ENCODE assay signal across 8 cellular contexts in the genomic region with DNA sequence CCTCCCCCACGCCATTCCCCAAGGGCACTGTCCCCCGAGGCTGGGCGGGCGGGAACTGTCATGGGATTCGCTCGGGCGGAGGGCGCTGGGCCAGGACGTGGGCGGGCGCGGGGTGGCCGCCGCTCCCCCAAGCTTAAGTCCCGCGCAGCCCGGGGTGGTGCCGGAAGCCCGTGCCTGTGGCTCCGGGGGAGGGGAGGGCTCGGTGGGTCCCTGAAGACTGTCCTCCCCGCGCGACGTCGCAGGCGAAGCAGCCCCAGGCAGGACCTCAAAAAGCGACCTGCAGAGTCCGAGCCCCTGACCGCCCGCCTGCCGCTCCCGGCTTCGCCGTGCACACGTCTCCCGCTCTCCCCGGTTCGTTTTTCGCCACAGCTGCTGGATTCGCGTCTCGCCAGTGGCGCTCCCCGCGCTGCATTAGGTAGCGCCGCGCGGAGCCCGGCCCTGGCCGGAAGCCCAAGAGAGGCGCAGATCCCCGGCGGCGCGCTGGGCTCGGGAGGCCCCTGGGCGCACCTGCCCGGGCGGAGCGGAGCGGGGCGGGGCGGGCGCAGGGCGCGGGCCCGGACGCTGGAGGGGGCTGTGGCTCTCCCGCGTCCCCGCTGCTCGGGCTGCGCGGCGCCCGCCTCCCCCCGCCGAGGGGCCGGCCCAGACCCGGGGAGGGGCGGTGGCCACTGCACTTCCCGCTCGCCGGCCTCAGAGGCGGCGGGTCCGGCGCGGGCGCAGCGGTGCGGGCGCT. TPM values are rescaled to one million over a fixed set of nuclear protein-coding genes. Genes with fewer than 3 reads are reported as not detected.
A peak's percentile ranks its signal among the peaks of the same experiment; 100 is the strongest.
DNase-seq lines count a peak whose midpoint lies in the region; ATAC-seq and TF ChIP-seq lines count a peak whose summit lies in the region.

A gene with protein sequence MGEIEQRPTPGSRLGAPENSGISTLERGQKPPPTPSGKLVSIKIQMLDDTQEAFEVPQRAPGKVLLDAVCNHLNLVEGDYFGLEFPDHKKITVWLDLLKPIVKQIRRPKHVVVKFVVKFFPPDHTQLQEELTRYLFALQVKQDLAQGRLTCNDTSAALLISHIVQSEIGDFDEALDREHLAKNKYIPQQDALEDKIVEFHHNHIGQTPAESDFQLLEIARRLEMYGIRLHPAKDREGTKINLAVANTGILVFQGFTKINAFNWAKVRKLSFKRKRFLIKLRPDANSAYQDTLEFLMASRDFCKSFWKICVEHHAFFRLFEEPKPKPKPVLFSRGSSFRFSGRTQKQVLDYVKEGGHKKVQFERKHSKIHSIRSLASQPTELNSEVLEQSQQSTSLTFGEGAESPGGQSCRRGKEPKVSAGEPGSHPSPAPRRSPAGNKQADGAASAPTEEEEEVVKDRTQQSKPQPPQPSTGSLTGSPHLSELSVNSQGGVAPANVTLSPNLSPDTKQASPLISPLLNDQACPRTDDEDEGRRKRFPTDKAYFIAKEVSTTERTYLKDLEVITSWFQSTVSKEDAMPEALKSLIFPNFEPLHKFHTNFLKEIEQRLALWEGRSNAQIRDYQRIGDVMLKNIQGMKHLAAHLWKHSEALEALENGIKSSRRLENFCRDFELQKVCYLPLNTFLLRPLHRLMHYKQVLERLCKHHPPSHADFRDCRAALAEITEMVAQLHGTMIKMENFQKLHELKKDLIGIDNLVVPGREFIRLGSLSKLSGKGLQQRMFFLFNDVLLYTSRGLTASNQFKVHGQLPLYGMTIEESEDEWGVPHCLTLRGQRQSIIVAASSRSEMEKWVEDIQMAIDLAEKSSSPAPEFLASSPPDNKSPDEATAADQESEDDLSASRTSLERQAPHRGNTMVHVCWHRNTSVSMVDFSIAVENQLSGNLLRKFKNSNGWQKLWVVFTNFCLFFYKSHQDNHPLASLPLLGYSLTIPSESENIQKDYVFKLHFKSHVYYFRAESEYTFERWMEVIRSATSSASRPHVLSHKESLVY (plus strand): TSS at position 668 of the 730 bp plus-strand sequence. CDS start 70,149 bp downstream, outside the sequence.

- peaks cover 12% of the 10 kb centered on the region; the same call in 1 of the 2 replicates for H3F3A ChIP-seq in PC-9 (ENCODE audit: insufficient read depth, low read depth)

- peak; percentile 61 to 85 (median 83) for TF ChIP-seq POLR2A in body of pancreas (IDR thresholded peaks at IDR 0.05)

- CTCF ChIA-PET in PC-9 (lab: Charles Lee): no interaction called here

- H3K9me3 ChIP-seq in PC-9 (ENCODE audit: insufficient read depth, low read depth) (no peaks in the 10 kb centered on the region), body of pancreas (no peaks in the 10 kb centered on the region)

- H3K27ac ChIP-seq in PC-9: no peak within 1 kb of the TSS
- H3K27ac ChIP-seq in body of pancreas: peak within 1 kb of the TSS; percentile 74 to 95 (median 90)

- peaks cover 38% of the 10 kb centered on the region for H3K79me2 ChIP-seq in PC-9 (ENCODE audit: low read depth)

- H3K4me2 ChIP-seq in PC-9: peak within 1 kb of the TSS; percentile 89

- peak; percentile 76 for DNase-seq in DMS153 (lab: John Stamatoyannopoulos, UW)
- peak; percentile 65 to 91 for DNase-seq in PC-9
- peak; percentile 86 to 90 (median 87) for DNase-seq in body of pancreas
- peak; percentile 22 to 48 for DNase-seq in hippocampal formation (lab: John Stamatoyannopoulos, UW)
- no peak for DNase-seq in renal cortical epithelial cell (ENCODE audit: low read depth)
- DNase-seq in NAMALWA (ENCODE audit: low spot score): no peak

- no TSS peak for BruUV-seq in PC-9 (replicated peaks; lab: Mats Ljungman, UMichigan)

- peak within 1 kb of the TSS; percentile 83 for H2AFZ ChIP-seq in PC-9

- POLR2A ChIA-PET in PC-9 (lab: Charles Lee; ENCODE audit: unreplicated experiment): no interaction called here

- H3K4me1 ChIP-seq in PC-9 (replicated peaks; ENCODE audit: insufficient read depth): peaks cover 20% of the 10 kb centered on the region
- H3K4me1 ChIP-seq in body of pancreas: peaks cover 43% of the 10 kb centered on the region

- H3K27me3 ChIP-seq in PC-9 (ENCODE audit: insufficient read depth, low read depth): no peaks in the 10 kb centered on the region
- H3K27me3 ChIP-seq in body of pancreas: no peaks in the 10 kb centered on the region

- TF ChIP-seq CTCF in PC-9 (conservative IDR thresholded peaks at IDR 0.05): no peak
- peak in 4 of 7 experiments; percentile 60 to 97 (median 80) for TF ChIP-seq CTCF in body of pancreas (IDR thresholded peaks at IDR 0.05)

- peak; percentile 81 for ATAC-seq in GM19467 (IDR thresholded peaks at IDR 0.05; ENCODE audit: unreplicated experiment)
- peak; percentile 66 for ATAC-seq in HG03565 (IDR thresholded peaks at IDR 0.05; ENCODE audit: unreplicated experiment)
- peak; percentile 92 for ATAC-seq in body of pancreas

- H3K9me2 ChIP-seq in PC-9 (ENCODE audit: insufficient read depth): no peaks in the 10 kb centered on the region

- H3K36me3 ChIP-seq in PC-9 (ENCODE audit: low read depth) (no peaks in the 10 kb centered on the region), body of pancreas (replicated peaks in 1 of 2; ENCODE audit: insufficient read depth in 1 of 2, low read depth in 2 of 2) (no peaks in the 10 kb centered on the region)

- H3K4me3 ChIP-seq in PC-9: peak within 1 kb of the TSS; percentile 80
- H3K4me3 ChIP-seq in body of pancreas: peak within 1 kb of the TSS; percentile 78 to 92

- 0% methylated on average over 1 to 77 of the region's 95 CpGs for WGBS in body of pancreas, 2 donors

- peaks cover 4% of the 10 kb centered on the region for H4K20me1 ChIP-seq in PC-9 (ENCODE audit: insufficient read depth)

- intact Hi-C loops in PC-9 (cut with micrococcal nuclease; ENCODE audit: unreplicated experiment) (loop anchor here (1.0 to 5.0 kb wide), 5 partner anchors 72 to 530 kb away; no protein-coding TSS in a partner anchor), body of pancreas (cut with DNase I) (loop anchor here (10.0 kb wide), 2 partner anchors 262 to 292 kb away; no protein-coding TSS in a partner anchor)

RNA-seq across cellular contexts. Expression of the gene that starts here (rescaled TPM):
- 40.1 and 62.1 TPM in 2 replicates for total RNA-seq in PC-9 (2021)
- 10 to 100 TPM; 89.5 to 93.6 TPM for total RNA-seq in body of pancreas
- 51.4 and 261 TPM in 2 replicates for total RNA-seq in renal cortical epithelial cell

Comparison
In these comparisons a context has a peak if more than half of its experiments do, and no peak if none do; other contexts are left out.
1. DNase-seq: peak in DMS153 (single experiment), PC-9 (2 of 2), body of pancreas (4 of 4) and hippocampal formation (2 of 2); none in renal cortical epithelial cell (single experiment) and NAMALWA (single experiment).
2. Peak in every context shown above with its lines, with median percentiles within 50 percentile points of each other: ATAC-seq.